Comparison of ENCODE assay signal across 28 cellular contexts in genomic region chr18:78794031-78794430, GRCh38.
"Had no signal": no experiment of that assay in that cellular context is flagged by ENCODE, and none has a peak within 500 bp of the region (broad histone marks: within the 10 kb centered on the region; RNA-seq: fewer than 3 reads in every experiment).

No MANE protein-coding gene starts in this region.

- H3K4me1 Mint-ChIP-seq: activated naive CD4-positive, alpha-beta T cell treated with anti-CD3 and anti-CD28 coated beads, Interleukin-2, amount 10 ng/mL, durations not matched to agents 7 days and 5 days; activated naive CD8-positive, alpha-beta T cell treated with anti-CD3 and anti-CD28 coated beads, Interleukin-2, amount 10 ng/mL, durations not matched to agents 7 days and 5 days; nephron; stimulated activated naive B cell treated with anti-CD40 and anti-IgM and Interleukin-4, amounts not matched to agents 10 μg/mL and 1 μg/mL and 100 μg/mL, for 72 hours had no signal

- H3K9me3 Mint-ChIP-seq: activated naive CD8-positive, alpha-beta T cell treated with anti-CD3 and anti-CD28 coated beads, Interleukin-2, amount 10 ng/mL, durations not matched to agents 7 days and 5 days; nephron had no signal

- H3K36me3 Mint-ChIP-seq: activated naive CD4-positive, alpha-beta T cell treated with anti-CD3 and anti-CD28 coated beads, Interleukin-2, amount 10 ng/mL, durations not matched to agents 7 days and 5 days; activated naive CD8-positive, alpha-beta T cell treated with anti-CD3 and anti-CD28 coated beads, Interleukin-2, amount 10 ng/mL, durations not matched to agents 7 days and 5 days; brain; stimulated activated naive B cell treated with anti-CD40 and anti-IgM and Interleukin-4, amounts not matched to agents 10 μg/mL and 1 μg/mL and 100 μg/mL, for 72 hours had no signal

- H3K36me3 ChIP-seq: ascending aorta, cardiac muscle cell, gastroesophageal sphincter, neutrophil, stomach, tibial artery, upper lobe of right lung had no signal

- DNase-seq: activated CD4-positive, alpha-beta T cell treated with anti-CD3 and anti-CD28 coated beads for 48 hours; activated CD4-positive, alpha-beta T cell treated with anti-CD3 and anti-CD28 coated beads, Interleukin-2, amount 50 U/mL, for 48 hours; activated CD8-positive, alpha-beta memory T cell treated with anti-CD3 and anti-CD28 coated beads for 24 hours; activated gamma-delta T cell; activated naive CD4-positive, alpha-beta T cell treated with anti-CD3 and anti-CD28 coated beads, Interleukin-2, amount 10 ng/mL, durations not matched to agents 7 days and 5 days; activated naive CD8-positive, alpha-beta T cell treated with anti-CD3 and anti-CD28 coated beads, Interleukin-2, amount 10 ng/mL, durations not matched to agents 7 days and 5 days; dorsolateral prefrontal cortex; effector memory CD4-positive, alpha-beta T cell; islet precursor cell; left ventricle myocardium superior; small intestine; stimulated activated CD4-positive, alpha-beta T cell treated with anti-CD3 and anti-CD28 coated beads, Interleukin-2, amount 100 ng/mL, for 24 hours; stimulated activated naive B cell treated with anti-CD40 and anti-IgM and Interleukin-4, amounts not matched to agents 10 μg/mL and 1 μg/mL and 100 μg/mL, for 72 hours; stomach; upper lobe of right lung had no signal

- H3K4me1 ChIP-seq: ascending aorta, gastroesophageal sphincter, stomach, upper lobe of right lung had no signal

- H3K27ac ChIP-seq: ascending aorta, cardiac muscle cell, coronary artery, dorsolateral prefrontal cortex, gastroesophageal sphincter, hepatocyte, neutrophil, stomach, tibial artery, upper lobe of right lung, VCaP had no signal

- H3K27ac Mint-ChIP-seq: activated naive CD4-positive, alpha-beta T cell treated with anti-CD3 and anti-CD28 coated beads, Interleukin-2, amount 10 ng/mL, durations not matched to agents 7 days and 5 days; activated naive CD8-positive, alpha-beta T cell treated with anti-CD3 and anti-CD28 coated beads, Interleukin-2, amount 10 ng/mL, durations not matched to agents 7 days and 5 days; brain; nephron; progenitor cell of endocrine pancreas; stimulated activated naive B cell treated with anti-CD40 and anti-IgM and Interleukin-4, amounts not matched to agents 10 μg/mL and 1 μg/mL and 100 μg/mL, for 72 hours had no signal

- H3K79me2 ChIP-seq: hepatocyte had no signal

- H3K4me3 Mint-ChIP-seq: activated naive CD4-positive, alpha-beta T cell treated with anti-CD3 and anti-CD28 coated beads, Interleukin-2, amount 10 ng/mL, durations not matched to agents 7 days and 5 days; activated naive CD8-positive, alpha-beta T cell treated with anti-CD3 and anti-CD28 coated beads, Interleukin-2, amount 10 ng/mL, durations not matched to agents 7 days and 5 days; brain; nephron; stimulated activated naive B cell treated with anti-CD40 and anti-IgM and Interleukin-4, amounts not matched to agents 10 μg/mL and 1 μg/mL and 100 μg/mL, for 72 hours had no signal

- H3K4me3 ChIP-seq: ascending aorta, cardiac muscle cell, coronary artery, dorsolateral prefrontal cortex, gastroesophageal sphincter, hepatocyte, stomach, tibial artery, upper lobe of right lung had no signal

- ATAC-seq: activated CD4-positive, CD25-positive, alpha-beta regulatory T cell treated with anti-CD3 and anti-CD28 coated beads, Interleukin-2, amount 50 U/mL, for 24 hours; gastroesophageal sphincter; left ventricle myocardium superior; sciatic nerve; stimulated activated naive B cell treated with anti-CD40 and anti-IgM and Interleukin-4, amounts not matched to agents 10 μg/mL and 1 μg/mL and 100 μg/mL, for 72 hours; upper lobe of right lung had no signal

- H3K27me3 ChIP-seq: ascending aorta, cardiac muscle cell, hepatocyte, neutrophil, tibial artery had no signal

- H2AFZ ChIP-seq: hepatocyte had no signal

- H3K27me3 Mint-ChIP-seq: activated naive CD4-positive, alpha-beta T cell treated with anti-CD3 and anti-CD28 coated beads, Interleukin-2, amount 10 ng/mL, durations not matched to agents 7 days and 5 days; activated naive CD8-positive, alpha-beta T cell treated with anti-CD3 and anti-CD28 coated beads, Interleukin-2, amount 10 ng/mL, durations not matched to agents 7 days and 5 days had no signal

- H3K9me3 ChIP-seq: ascending aorta, gastroesophageal sphincter, neutrophil, stomach, tibial artery, upper lobe of right lung had no signal

- H3K4me2 ChIP-seq: hepatocyte had no signal
